12 cellular contexts compared by ENCODE assay signal in genomic region chr2:201788371-201788770, GRCh38. TPM values are rescaled to one million over a fixed set of nuclear protein-coding genes. Genes with fewer than 3 reads are reported as not detected.
DNase-seq lines count a peak whose midpoint lies in the region; ATAC-seq and TF ChIP-seq lines count a peak whose summit lies in the region.
"Had no signal": no experiment of that assay in that cellular context is flagged by ENCODE, and none has a peak within 500 bp of the region (broad histone marks: within the 10 kb centered on the region; RNA-seq: fewer than 3 reads in every experiment).

No MANE protein-coding gene starts in this region.

- H3K4me1 ChIP-seq in H9 (ENCODE audit: insufficient read depth, low read length) (no peaks in the 10 kb centered on the region), GM23248 (ENCODE audit: insufficient read depth) (peaks cover 14% of the 10 kb centered on the region; the same call in 1 of the 2 replicates)
- H3K4me1 ChIP-seq: HAP-1 had no signal

- no peak overlapping the region for H2BK15ac ChIP-seq in H9 (ENCODE audit: low read depth, low read length)

- H2AK5ac ChIP-seq in H9 (ENCODE audit: insufficient read length, low read length) = no peak overlapping the region

- H4K91ac ChIP-seq in H9 (ENCODE audit: insufficient read length, low read depth, low read length) = no peak overlapping the region

- ATAC-seq in stimulated activated effector memory CD8-positive, alpha-beta T cell treated with anti-CD3 and anti-CD28 coated beads, Interleukin-12 subunit alpha, Interleukin-12 subunit beta, amount 100 ng/mL, for 72 hours = no peak
- no peak for ATAC-seq in HG03139 (IDR thresholded peaks at IDR 0.05; ENCODE audit: unreplicated experiment)
- ATAC-seq: GM12878, GM23338 had no signal

- DNase-seq in HL-60 (ENCODE audit: low read depth in 1 of 2, low spot score in 1 of 2) = no peak
- DNase-seq in cerebellar cortex (ENCODE audit: low spot score) = peak; percentile 83
- no peak for DNase-seq in stimulated activated effector memory CD8-positive, alpha-beta T cell treated with anti-CD3 and anti-CD28 coated beads, Interleukin-12 subunit alpha, Interleukin-12 subunit beta, amount 100 ng/mL, for 72 hours (ENCODE audit: low spot score in 2 of 2)
- no peak for DNase-seq in H9
- DNase-seq in GM23248 = no peak
- DNase-seq: CD4-positive, alpha-beta memory T cell; DND-41; HFFc6 had no signal

- H3K36me3 Mint-ChIP-seq in stimulated activated effector memory CD8-positive, alpha-beta T cell treated with anti-CD3 and anti-CD28 coated beads, Interleukin-12 subunit alpha, Interleukin-12 subunit beta, amount 100 ng/mL, for 72 hours = no peaks in the 10 kb centered on the region
- H3K36me3 Mint-ChIP-seq in H9 (ENCODE audit: insufficient read depth in 1 of 3, low read depth in 3 of 3) = no peaks in the 10 kb centered on the region
- H3K36me3 Mint-ChIP-seq: CD4-positive, alpha-beta memory T cell had no signal

- H3K79me2 ChIP-seq in H9 (ENCODE audit: insufficient read depth, low read length) (no peaks in the 10 kb centered on the region), GM23248 (ENCODE audit: insufficient read depth) (no peaks in the 10 kb centered on the region)

- H3K9ac ChIP-seq in H9 (ENCODE audit: extremely low read depth, insufficient read length, low read length) = no peak overlapping the region
- H3K9ac ChIP-seq in GM23248 = no peak overlapping the region

- no peak overlapping the region for H3K4me2 ChIP-seq in H9 (ENCODE audit: insufficient read depth, insufficient read length, low read length)
- no peak overlapping the region for H3K4me2 ChIP-seq in GM23248 (ENCODE audit: unreplicated experiment)
- H3K4me2 ChIP-seq: GM23338 had no signal

- no peak overlapping the region for H4K8ac ChIP-seq in H9 (replicated peaks; ENCODE audit: insufficient read length, low read depth, low read length)

- H3K27me3 Mint-ChIP-seq in H9 (ENCODE audit: low read depth) = peaks cover 6% of the 10 kb centered on the region; the same call in 1 of the 2 replicates

- H3K23ac ChIP-seq in H9 (ENCODE audit: insufficient read length, low read depth, low read length) = no peak overlapping the region

- H3T11ph ChIP-seq in H9 (ENCODE audit: low read length) = no peak overlapping the region

- no peak overlapping the region for H3K4ac ChIP-seq in H9 (ENCODE audit: low read depth, low read length)

- H3K9me3 Mint-ChIP-seq in stimulated activated effector memory CD8-positive, alpha-beta T cell treated with anti-CD3 and anti-CD28 coated beads, Interleukin-12 subunit alpha, Interleukin-12 subunit beta, amount 100 ng/mL, for 72 hours = no peaks in the 10 kb centered on the region
- no peaks in the 10 kb centered on the region for H3K9me3 Mint-ChIP-seq in H9
- H3K9me3 Mint-ChIP-seq: GM23338, HFFc6 had no signal

- H2BK5ac ChIP-seq in H9 (ENCODE audit: insufficient read length, low read length) = no peak overlapping the region

- H3K18ac ChIP-seq in H9 (ENCODE audit: insufficient read length, low read depth, low read length) = no peak overlapping the region

- H3K36me3 ChIP-seq in GM23248 (ENCODE audit: low read depth) = no peaks in the 10 kb centered on the region
- H3K36me3 ChIP-seq: HAP-1 had no signal

- TF ChIP-seq CTCF in HL-60 (IDR thresholded peaks at IDR 0.05; ENCODE audit: insufficient read depth, low read length) (no peak), H9 (conservative IDR thresholded peaks at IDR 0.05) (no peak)

- H4K20me1 ChIP-seq in H9 (ENCODE audit: control insufficient read depth, insufficient read depth, insufficient read length) (no peaks in the 10 kb centered on the region), GM23248 (ENCODE audit: insufficient read depth) (no peaks in the 10 kb centered on the region)

- H2BK20ac ChIP-seq in H9 (ENCODE audit: low read depth, low read length, poor library complexity, severe bottlenecking) = no peak overlapping the region

- no peak overlapping the region for H3K56ac ChIP-seq in H9 (ENCODE audit: insufficient read length, low read depth, low read length)

- H3K14ac ChIP-seq in H9 (ENCODE audit: insufficient read depth, low read length) = no peak overlapping the region

- H3K9me2 ChIP-seq in GM23248 (ENCODE audit: insufficient read depth) = no peaks in the 10 kb centered on the region

- H4K5ac ChIP-seq in H9 (ENCODE audit: insufficient read length, low read depth, low read length) = no peak overlapping the region

- no peaks in the 10 kb centered on the region for H3K4me1 Mint-ChIP-seq in stimulated activated effector memory CD8-positive, alpha-beta T cell treated with anti-CD3 and anti-CD28 coated beads, Interleukin-12 subunit alpha, Interleukin-12 subunit beta, amount 100 ng/mL, for 72 hours
- no peaks in the 10 kb centered on the region for H3K4me1 Mint-ChIP-seq in H9
- H3K4me1 Mint-ChIP-seq: CD4-positive, alpha-beta memory T cell; GM23338 had no signal

- H3K27ac ChIP-seq in HL-60 (replicated peaks) (peak overlapping the region; percentile 81), H9 (ENCODE audit: insufficient read length, low read depth, low read length) (no peak overlapping the region), GM23248 (no peak overlapping the region)

- H2AFZ ChIP-seq in H9 (ENCODE audit: low read length) (no peak overlapping the region), GM23248 (no peak overlapping the region)
- H2AFZ ChIP-seq: GM23338 had no signal

- H3K79me1 ChIP-seq in H9 (ENCODE audit: insufficient read depth, low read depth, low read length, poor library complexity, severe bottlenecking) = no peaks in the 10 kb centered on the region

- peaks cover 7% of the 10 kb centered on the region; the same call in 1 of the 2 replicates for H3F3A ChIP-seq in GM23248 (ENCODE audit: insufficient read depth)

- in situ Hi-C loops in GM23248 (cut with MboI) = no loop called here

- no peak overlapping the region for H2BK120ac ChIP-seq in H9 (ENCODE audit: low read depth, low read length, poor library complexity, severe bottlenecking)

- H3K27me3 ChIP-seq in HL-60 (ENCODE audit: insufficient read depth, poor library complexity, severe bottlenecking) (no peaks in the 10 kb centered on the region), H9 (ENCODE audit: insufficient read depth, low read length) (no peaks in the 10 kb centered on the region), GM23248 (replicated peaks; ENCODE audit: insufficient read depth) (no peaks in the 10 kb centered on the region)

- H3K23me2 ChIP-seq in H9 (ENCODE audit: insufficient read length, low read depth, low read length, poor library complexity, severe bottlenecking) = no peaks in the 10 kb centered on the region

- no peaks in the 10 kb centered on the region for H3K9me3 ChIP-seq in H9 (ENCODE audit: control insufficient read depth, low read depth, low read length)
- H3K9me3 ChIP-seq in GM23248 (ENCODE audit: low read depth) = no peaks in the 10 kb centered on the region
- H3K9me3 ChIP-seq: HAP-1 had no signal

- H3K4me3 ChIP-seq in HL-60 (replicated peaks; ENCODE audit: insufficient read depth, low read length) (no peak overlapping the region), GM23248 (no peak overlapping the region)
- H3K4me3 ChIP-seq: GM12878, GM23338, HAP-1 had no signal

- peak overlapping the region; percentile 3 for H3K27ac Mint-ChIP-seq in stimulated activated effector memory CD8-positive, alpha-beta T cell treated with anti-CD3 and anti-CD28 coated beads, Interleukin-12 subunit alpha, Interleukin-12 subunit beta, amount 100 ng/mL, for 72 hours
- H3K27ac Mint-ChIP-seq in H9 = no peak overlapping the region
- H3K27ac Mint-ChIP-seq: CD4-positive, alpha-beta memory T cell; GM23338; HFFc6 had no signal

- WGBS in H9 (ENCODE audit: extremely low coverage, insufficient read length, low lambda C conversion rate) = no CpG with 5 or more reads among the region's 3 CpGs
- WGBS in GM23248 (ENCODE audit: low coverage in 1 of 2, low lambda C conversion rate in 2 of 2, missing lambda C conversion rate in 2 of 2), 2 experiments = 90 to 100% methylated on average over 3 of the region's 3 CpGs

- H2BK12ac ChIP-seq in H9 (ENCODE audit: insufficient read length, low read depth, low read length) = no peak overlapping the region

- no peak overlapping the region for H3K4me3 Mint-ChIP-seq in stimulated activated effector memory CD8-positive, alpha-beta T cell treated with anti-CD3 and anti-CD28 coated beads, Interleukin-12 subunit alpha, Interleukin-12 subunit beta, amount 100 ng/mL, for 72 hours
- no peak overlapping the region for H3K4me3 Mint-ChIP-seq in H9
- H3K4me3 Mint-ChIP-seq: CD4-positive, alpha-beta memory T cell; GM23338; HFFc6 had no signal

RNA-seq across cellular contexts. Expression of gene ALS2, which starts 7.6 kb away (rescaled TPM):
- total RNA-seq in H9 (2021) = 28.4 and 29.3 TPM in 2 replicates
- total RNA-seq in GM23248 (2014; rRNA removed; shearing (Covaris generic)) = 17.3 and 24.8 TPM in 2 replicates
- polyA plus RNA-seq in GM23248 (2016; fragmentation: Nextera tagmentation; extraction: Ambion mirVana) = 9.0 and 9.5 TPM in 2 replicates

RNA-seq across cellular contexts. Expression of gene CDK15, which starts 18.0 kb away (rescaled TPM):
- total RNA-seq in H9 (2021) = not detected in 2 replicates
- total RNA-seq in GM23248 (2014; rRNA removed; shearing (Covaris generic)) = 1.3 and 3.2 TPM in 2 replicates
- polyA plus RNA-seq in GM23248 (2016; fragmentation: Nextera tagmentation; extraction: Ambion mirVana) = 0.88 and 1.7 TPM in 2 replicates
- total RNA-seq: CD4-positive, alpha-beta memory T cell; GM23338 had no signal
- polyA plus RNA-seq: CD4-positive, alpha-beta memory T cell had no signal
